18 cellular contexts compared by ENCODE assay signal in genomic region chr14:68491793-68492192, GRCh38.
A peak's percentile ranks its signal among the peaks of the same experiment; 100 is the strongest.
DNase-seq lines count a peak whose midpoint lies in the region; ATAC-seq and TF ChIP-seq lines count a peak whose summit lies in the region.
"Had no signal": no experiment of that assay in that cellular context is flagged by ENCODE, and none has a peak within 500 bp of the region (broad histone marks: within the 10 kb centered on the region; RNA-seq: fewer than 3 reads in every experiment).

No MANE protein-coding gene starts in this region.

- H3K4me1 ChIP-seq in HEK293 (ENCODE audit: control insufficient read depth, insufficient read depth, low read length) (no peaks in the 10 kb centered on the region), neural progenitor cell (peaks cover 35% of the 10 kb centered on the region)
- H3K4me1 ChIP-seq: SJSA1 had no signal

- TF ChIP-seq CTCF in GM12865 (IDR thresholded peaks at IDR 0.05; ENCODE audit: insufficient read depth, low read depth, low read length, missing control alignments) (peak; percentile 7), HEK293 (tag by site-specific recombination; IDR thresholded peaks at IDR 0.05) (no peak), neural progenitor cell (IDR thresholded peaks at IDR 0.05) (no peak)

- H3K27ac Mint-ChIP-seq in neural progenitor cell = peak overlapping the region; percentile 11

- H3K27me3 Mint-ChIP-seq in neural progenitor cell (ENCODE audit: insufficient read depth, low read depth) = no peaks in the 10 kb centered on the region

- peak; percentile 68 for DNase-seq in GM12865 (ENCODE audit: low read depth)
- DNase-seq in iPS-NIHi11 (ENCODE audit: low spot score) = peak; percentile 35
- DNase-seq in neural progenitor cell (ENCODE audit: low spot score) = no peak
- DNase-seq in activated CD4-positive, alpha-beta T cell treated with anti-CD3 and anti-CD28 coated beads for 1 hour = no peak
- no peak for DNase-seq in activated CD4-positive, alpha-beta T cell treated with anti-CD3 and anti-CD28 coated beads, Interleukin-2, amount 50 U/mL, for 4 hours
- DNase-seq: Caco-2, DMS53, IMR-90, Karpas-422, NCI-H1105, NCI-H1694, NCI-H524 had no signal

- no peak overlapping the region for H3K4me3 ChIP-seq in GM12865 (ENCODE audit: low read depth, low read length)
- H3K4me3 ChIP-seq in HEK293 (ENCODE audit: low read depth, low read length) = no peak overlapping the region
- H3K4me3 ChIP-seq in neural progenitor cell = no peak overlapping the region
- H3K4me3 ChIP-seq: SJSA1 had no signal

- H3K9me3 ChIP-seq in HEK293 (ENCODE audit: control insufficient read depth, insufficient read depth, low read depth, low read length) (no peaks in the 10 kb centered on the region), neural progenitor cell (ENCODE audit: low read depth) (no peaks in the 10 kb centered on the region)
- H3K9me3 ChIP-seq: Caco-2, SJSA1 had no signal

- H3K9me3 Mint-ChIP-seq in neural progenitor cell = no peaks in the 10 kb centered on the region

- no peaks in the 10 kb centered on the region for H3K27me3 ChIP-seq in neural progenitor cell
- H3K27me3 ChIP-seq: SJSA1 had no signal

- H3K36me3 Mint-ChIP-seq in neural progenitor cell = peaks cover 7% of the 10 kb centered on the region

- H4K20me1 ChIP-seq in neural progenitor cell (ENCODE audit: low read depth) = no peaks in the 10 kb centered on the region

- no peak overlapping the region for H2AFZ ChIP-seq in neural progenitor cell (replicated peaks)

- no peak overlapping the region for H3K9ac ChIP-seq in neural progenitor cell

- POLR2A ChIA-PET in HEK293 (lab: Yijun Ruan, JAX) = no interaction called here

- no peak overlapping the region for H3K4me2 ChIP-seq in neural progenitor cell

- H3K4me1 Mint-ChIP-seq in neural progenitor cell = peaks cover 57% of the 10 kb centered on the region

- H3K4me3 Mint-ChIP-seq in neural progenitor cell = no peak overlapping the region

- no peaks in the 10 kb centered on the region for H3K79me2 ChIP-seq in neural progenitor cell (ENCODE audit: low read depth)

- ATAC-seq in HG03159 (IDR thresholded peaks at IDR 0.05; ENCODE audit: unreplicated experiment) = no peak
- no peak for ATAC-seq in HG03108 (IDR thresholded peaks at IDR 0.05; ENCODE audit: unreplicated experiment)
- ATAC-seq: HCT116 had no signal

- CTCF ChIA-PET in HEK293 (lab: Yijun Ruan, JAX) = no interaction called here

- H3F3A ChIP-seq in neural progenitor cell (ENCODE audit: low read depth) = peaks cover 16% of the 10 kb centered on the region

- H3K27ac ChIP-seq in HEK293 (ENCODE audit: extremely low read depth, low read depth, low read length) = no peak overlapping the region
- H3K27ac ChIP-seq in neural progenitor cell = no peak overlapping the region
- H3K27ac ChIP-seq: C4-2B, SJSA1 had no signal

- H3K36me3 ChIP-seq in HEK293 (ENCODE audit: control insufficient read depth in 2 of 2, insufficient read depth in 1 of 2, low read length in 2 of 2) (no peaks in the 10 kb centered on the region), neural progenitor cell (no peaks in the 10 kb centered on the region)
- H3K36me3 ChIP-seq: SJSA1 had no signal

TF ChIP-seq in HEK293, 187 proteins besides CTCF, POLR2A, EP300 and RAD21:
- TF ChIP-seq SCRT2 (tag by site-specific recombination; IDR thresholded peaks at IDR 0.05) = peak; percentile 56
- TF ChIP-seq ZIC2 (tag by site-specific recombination; IDR thresholded peaks at IDR 0.05) = no peak

Comparison
In these comparisons a context has a peak if more than half of its experiments do, and no peak if none do; other contexts are left out.
1. DNase-seq: peak in GM12865 (single experiment) and iPS-NIHi11 (single experiment); none in neural progenitor cell (single experiment), activated CD4-positive, alpha-beta T cell treated with anti-CD3 and anti-CD28 coated beads for 1 hour (single experiment) and activated CD4-positive, alpha-beta T cell treated with anti-CD3 and anti-CD28 coated beads, Interleukin-2, amount 50 U/mL, for 4 hours (0 of 2).